ENCODE assay signal across 8 cellular contexts in genomic region chr4:56387023-56388001, GRCh38. TPM values are rescaled to one million over a fixed set of nuclear protein-coding genes. Genes with fewer than 3 reads are reported as not detected.
A peak's percentile ranks its signal among the peaks of the same experiment; 100 is the strongest.
DNase-seq lines count a peak whose midpoint lies in the region; ATAC-seq and TF ChIP-seq lines count a peak whose summit lies in the region.

TSS of gene AASDH (minus strand) at chr4:56387491. CDS start at chr4:56384299, 3,192 bp downstream.

- peak within 1 kb of the TSS; percentile 99 to 100 for H3K27ac Mint-ChIP-seq in activated naive CD4-positive, alpha-beta T cell treated with anti-CD3 and anti-CD28 coated beads, Interleukin-2, amount 50 U/mL, for 72 hours

- no peaks in the 10 kb centered on the region for H3K9me3 ChIP-seq in thoracic aorta

- no peak for TF ChIP-seq CTCF in GM06990 (IDR thresholded peaks at IDR 0.05; ENCODE audit: insufficient read depth, low read length, poor library complexity, severe bottlenecking)
- peak in 1 of 3 donors; percentile 3 for TF ChIP-seq CTCF in omental fat pad (IDR thresholded peaks at IDR 0.05)
- no peak for TF ChIP-seq CTCF in thoracic aorta (IDR thresholded peaks at IDR 0.05)

- H3K36me3 ChIP-seq in GM06990 (ENCODE audit: control insufficient read depth, insufficient read depth, low read length) (no peaks in the 10 kb centered on the region), thoracic aorta (no peaks in the 10 kb centered on the region)

- peaks cover 11 to 18% of the 10 kb centered on the region in 2 donors for H3K4me1 ChIP-seq in thoracic aorta (ENCODE audit: control insufficient read depth in 1 of 2, low read depth in 2 of 2)

- ATAC-seq in HG02588 (IDR thresholded peaks at IDR 0.05; ENCODE audit: unreplicated experiment) (peak; percentile 95), SK-N-SH treated with all-trans-retinoic acid at 6 μM for 48 hours (peak; percentile 93), omental fat pad (ENCODE audit: low FRiP score) (peak; percentile 99), thoracic aorta (ENCODE audit: insufficient number of reproducible peaks, low FRiP score, low read depth) (peak; percentile 98)
- peak; percentile 90 to 93 for ATAC-seq in activated naive CD4-positive, alpha-beta T cell treated with anti-CD3 and anti-CD28 coated beads, Interleukin-2, amount 50 U/mL, for 72 hours

- H3K4me3 ChIP-seq in GM06990 (replicated peaks; ENCODE audit: low read depth, low read length) (peak within 1 kb of the TSS; percentile 83), thoracic aorta (peak within 1 kb of the TSS; percentile 90)

- H3K27ac ChIP-seq in thoracic aorta: peak within 1 kb of the TSS; percentile 92

- DNase-seq in GM06990 (ENCODE audit: extremely low read depth, insufficient read length): peak; percentile 96
- peak; percentile 92 for DNase-seq in NCI-H1092 (lab: John Stamatoyannopoulos, UW)
- peak; percentile 90 for DNase-seq in activated naive CD4-positive, alpha-beta T cell treated with anti-CD3 and anti-CD28 coated beads, Interleukin-2, amount 50 U/mL, for 72 hours (ENCODE audit: low spot score in 2 of 2)
- DNase-seq in glomerular visceral epithelial cell (ENCODE audit: extremely low spot score): peak; percentile 92
- peak; percentile 85 for DNase-seq in omental fat pad (ENCODE audit: low spot score)
- DNase-seq in thoracic aorta (ENCODE audit: low spot score): peak; percentile 70

- peaks cover 14 to 15% of the 10 kb centered on the region in 2 donors for H3K36me3 Mint-ChIP-seq in activated naive CD4-positive, alpha-beta T cell treated with anti-CD3 and anti-CD28 coated beads, Interleukin-2, amount 50 U/mL, for 72 hours

- H3K9me3 Mint-ChIP-seq in activated naive CD4-positive, alpha-beta T cell treated with anti-CD3 and anti-CD28 coated beads, Interleukin-2, amount 50 U/mL, for 72 hours: no peaks in the 10 kb centered on the region

- H3K27me3 ChIP-seq in GM06990 (replicated peaks; ENCODE audit: control insufficient read depth, insufficient read depth, low read length): no peaks in the 10 kb centered on the region
- H3K27me3 ChIP-seq in thoracic aorta (replicated peaks; ENCODE audit: insufficient read depth): no peaks in the 10 kb centered on the region

TF ChIP-seq in SK-N-SH treated with all-trans-retinoic acid at 6 μM for 48 hours, 23 proteins besides CTCF, POLR2A, EP300 and RAD21:
- TF ChIP-seq ZFP3 (CRISPR knock-in tag; IDR thresholded peaks at IDR 0.05): 0 out of 2 replicates have a peak, but pooled peaks have one; percentile 34
- TF ChIP-seq ARNTL (CRISPR knock-in tag; IDR thresholded peaks at IDR 0.05; ENCODE audit: borderline replicate concordance, low read depth): no peak
- TF ChIP-seq ZNF70 (CRISPR knock-in tag; IDR thresholded peaks at IDR 0.05): peak; percentile 74; the same call in 1 of the 2 replicates

RNA-seq across cellular contexts. Expression of gene AASDH, which starts in this region (rescaled TPM):
- 10 to 100 TPM in 1 of 2 donors, 1 to 10 TPM in 1; 8.8 to 13.8 TPM for total RNA-seq in activated naive CD4-positive, alpha-beta T cell treated with anti-CD3 and anti-CD28 coated beads, Interleukin-2, amount 50 U/mL, for 72 hours
- total RNA-seq in omental fat pad: 10 to 100 TPM in 1 of 4 donors, 1 to 10 TPM in 3; 6.7 to 12.5 (median 7.8) TPM
- 1 to 10 TPM; 4.6 to 7.9 TPM for total RNA-seq in thoracic aorta

Comparison
In these comparisons a context has a peak if more than half of its experiments do, and no peak if none do; other contexts are left out.
1. Peak in every context shown above with its lines: DNase-seq, ATAC-seq, H3K4me3 ChIP-seq and H3K27ac ChIP-seq.